Comparison of ENCODE assay signal across 18 cellular contexts in genomic region chr17:80228477-80228876, GRCh38. TPM values are rescaled to one million over a fixed set of nuclear protein-coding genes. Genes with fewer than 3 reads are reported as not detected.
DNase-seq lines count a peak whose midpoint lies in the region; ATAC-seq and TF ChIP-seq lines count a peak whose summit lies in the region.
"Had no signal": no experiment of that assay in that cellular context is flagged by ENCODE, and none has a peak within 500 bp of the region (broad histone marks: within the 10 kb centered on the region; RNA-seq: fewer than 3 reads in every experiment).

No MANE protein-coding gene starts in this region.

- 93% methylated on average over 14 of the region's 14 CpGs for WGBS in right cardiac atrium

- peaks cover 18% of the 10 kb centered on the region for H3K4me1 Mint-ChIP-seq in central memory CD8-positive, alpha-beta T cell
- H3K4me1 Mint-ChIP-seq in neural crest cell = peaks cover 14% of the 10 kb centered on the region

- H3K27ac ChIP-seq in right cardiac atrium (ENCODE audit: low read length) (no peak overlapping the region), right atrium auricular region (no peak overlapping the region)

- intact Hi-C loops in right cardiac atrium (cut with DNase I) = no loop called here

- H3K27me3 Mint-ChIP-seq in central memory CD8-positive, alpha-beta T cell = no peaks in the 10 kb centered on the region
- no peaks in the 10 kb centered on the region for H3K27me3 Mint-ChIP-seq in neural crest cell (ENCODE audit: low read depth)
- H3K27me3 Mint-ChIP-seq: CD4-positive, alpha-beta memory T cell had no signal

- peaks cover 11% of the 10 kb centered on the region for H3K9me3 Mint-ChIP-seq in central memory CD8-positive, alpha-beta T cell
- peaks cover 7% of the 10 kb centered on the region for H3K9me3 Mint-ChIP-seq in neural crest cell

- H3K4me1 ChIP-seq in right cardiac atrium (ENCODE audit: control insufficient read depth, insufficient read depth, low read length) (no peaks in the 10 kb centered on the region), right atrium auricular region (no peaks in the 10 kb centered on the region)
- H3K4me1 ChIP-seq: HAP-1 had no signal

- no peak for TF ChIP-seq CTCF in right atrium auricular region (IDR thresholded peaks at IDR 0.05)
- TF ChIP-seq CTCF in neural crest cell (conservative IDR thresholded peaks at IDR 0.05) = no peak

- H3K27me3 ChIP-seq in right cardiac atrium (ENCODE audit: control insufficient read depth, insufficient read depth) = no peaks in the 10 kb centered on the region
- no peaks in the 10 kb centered on the region for H3K27me3 ChIP-seq in right atrium auricular region

- no peak for ATAC-seq in right cardiac atrium
- no peak for ATAC-seq in central memory CD8-positive, alpha-beta T cell (replicated peaks; ENCODE audit: extremely low read depth, poor library complexity, severe bottlenecking)

- peaks cover 15% of the 10 kb centered on the region for H3K36me3 Mint-ChIP-seq in central memory CD8-positive, alpha-beta T cell (ENCODE audit: insufficient read depth)
- peaks cover 28% of the 10 kb centered on the region for H3K36me3 Mint-ChIP-seq in neural crest cell (ENCODE audit: low read depth)

- H3K27ac Mint-ChIP-seq in central memory CD8-positive, alpha-beta T cell (ENCODE audit: low read depth) = peak overlapping the region; percentile 70
- peak overlapping the region; percentile 43 for H3K27ac Mint-ChIP-seq in neural crest cell (ENCODE audit: unreplicated experiment)
- H3K27ac Mint-ChIP-seq: HFFc6 had no signal

- H3K4me3 ChIP-seq in right cardiac atrium (ENCODE audit: low read length) (no peak overlapping the region), right atrium auricular region (no peak overlapping the region)
- H3K4me3 ChIP-seq: HAP-1 had no signal

- H3K4me3 Mint-ChIP-seq in central memory CD8-positive, alpha-beta T cell = no peak overlapping the region
- H3K4me3 Mint-ChIP-seq in neural crest cell = no peak overlapping the region
- H3K4me3 Mint-ChIP-seq: HFFc6 had no signal

- H3K9me3 ChIP-seq in right cardiac atrium (ENCODE audit: control insufficient read depth, low read length) = no peaks in the 10 kb centered on the region
- H3K9me3 ChIP-seq in right atrium auricular region = peaks cover 8 to 22% of the 10 kb centered on the region in 2 donors

- DNase-seq in right cardiac atrium (peak; percentile 3 to 38 (median 24)), right atrium auricular region (ENCODE audit: low spot score) (no peak), neural crest cell (ENCODE audit: low read depth, low spot score) (no peak), activated gamma-delta T cell (lab: John Stamatoyannopoulos, UW) (no peak)
- DNase-seq in central memory CD8-positive, alpha-beta T cell (ENCODE audit: low spot score in 2 of 2) = no peak
- DNase-seq in activated T-cell treated with anti-CD3 and anti-CD28 coated beads, Interleukin-2, amount 50 U/mL, for 1 hour = no peak
- DNase-seq: C1 segment of cervical spinal cord; Calu3; CD4-positive, alpha-beta memory T cell; COR-L47; DMS53; DMS79 treated with DMSO at 0.1 percent for 48 hours; GF-D8; GOT3; HFFc6 had no signal

- peaks cover 30% of the 10 kb centered on the region for H3K36me3 ChIP-seq in right atrium auricular region
- H3K36me3 ChIP-seq: HAP-1 had no signal

RNA-seq across cellular contexts. Expression of gene SLC26A11, which starts 8.2 kb away (rescaled TPM):
- 1 to 10 TPM; 5.3 to 7.8 (median 6.8) TPM for total RNA-seq in right cardiac atrium
- 4.4 TPM for polyA plus RNA-seq in right cardiac atrium
- 1 to 10 TPM; 2.2 to 9.0 TPM for total RNA-seq in right atrium auricular region
- total RNA-seq in neural crest cell = 23.6 and 27.7 TPM in 2 replicates

RNA-seq across cellular contexts. Expression of gene SGSH, which starts 8.3 kb away (rescaled TPM):
- total RNA-seq in right cardiac atrium (10 to 100 TPM; 16.6 to 23.4 (median 19.9) TPM), right atrium auricular region (10 to 100 TPM; 10.6 to 13.7 TPM), neural crest cell (31.8 and 32.8 TPM in 2 replicates)
- polyA plus RNA-seq in right cardiac atrium = 13.0 TPM

RNA-seq across cellular contexts. Expression of gene RNF213, which starts 32.2 kb away (rescaled TPM):
- 10 to 100 TPM; 36.3 to 49.7 (median 43.9) TPM for total RNA-seq in right cardiac atrium
- 28.7 TPM for polyA plus RNA-seq in right cardiac atrium
- total RNA-seq in right atrium auricular region = 10 to 100 TPM; 27.3 to 36.8 TPM
- 29.6 and 31.9 TPM in 2 replicates for total RNA-seq in neural crest cell

RNA-seq across cellular contexts. Expression of gene CARD14, which starts 58.6 kb away (rescaled TPM):
- total RNA-seq in right cardiac atrium (under 1 TPM in 2 of 4 donors, not detected in 2; 0.14 to 0.20 TPM), right atrium auricular region (not detected), neural crest cell (1.3 and 1.7 TPM in 2 replicates)
- polyA plus RNA-seq in right cardiac atrium = 0.05 TPM
- total RNA-seq: Daoy, HFFc6 had no signal
- polyA plus RNA-seq: BJ had no signal

Comparison
In these comparisons a context has a peak if more than half of its experiments do, and no peak if none do; other contexts are left out.
1. DNase-seq: peak in right cardiac atrium (3 of 3); none in right atrium auricular region (single experiment), central memory CD8-positive, alpha-beta T cell (0 of 2), neural crest cell (single experiment), activated T-cell treated with anti-CD3 and anti-CD28 coated beads, Interleukin-2, amount 50 U/mL, for 1 hour (single experiment) and activated gamma-delta T cell (single experiment).